8 cellular contexts compared by ENCODE assay signal in the genomic region with DNA sequence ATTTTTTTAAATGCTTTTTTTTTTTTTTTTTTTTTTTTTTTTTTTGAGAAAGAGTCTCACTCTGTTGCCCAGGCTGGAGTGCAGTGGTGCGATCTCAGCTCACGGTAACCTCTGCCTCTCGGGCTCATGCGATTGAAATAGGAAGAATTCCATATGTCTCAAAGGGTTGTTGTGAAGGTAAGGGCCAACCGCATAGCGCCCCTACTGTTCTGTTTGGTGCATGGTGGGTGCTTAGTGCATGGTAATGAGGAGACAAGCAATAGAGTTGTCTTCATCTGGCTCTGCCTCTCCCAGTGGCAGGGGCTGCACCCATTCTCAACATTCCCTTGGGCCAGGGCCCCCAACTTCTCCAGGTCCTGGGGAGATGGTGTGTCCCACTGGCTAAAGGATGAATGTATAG.
DNase-seq lines count a peak whose midpoint lies in the region; ATAC-seq and TF ChIP-seq lines count a peak whose summit lies in the region.

No MANE protein-coding gene starts in this region.

- H3K4me1 Mint-ChIP-seq in activated naive CD4-positive, alpha-beta T cell treated with anti-CD3 and anti-CD28 coated beads, Interleukin-2, amount 10 ng/mL, durations not matched to agents 7 days and 5 days, result no peaks in the 10 kb centered on the region

- H3K4me2 ChIP-seq in PC-9, result no peak overlapping the region

- no peak overlapping the region for H3K27ac Mint-ChIP-seq in activated naive CD4-positive, alpha-beta T cell treated with anti-CD3 and anti-CD28 coated beads, Interleukin-2, amount 10 ng/mL, durations not matched to agents 7 days and 5 days

- CTCF ChIA-PET in PC-9 (lab: Charles Lee), result interaction anchor here (0.6 to 0.7 kb wide), 3 partner anchors 297 to 489 kb away, joined by 3 to 20 read pairs (median 15); no protein-coding TSS in a partner anchor
- CTCF ChIA-PET in activated naive CD4-positive, alpha-beta T cell treated with anti-CD3 and anti-CD28 coated beads, Interleukin-2, amount 10 ng/mL, durations not matched to agents 7 days and 5 days (lab: Charles Lee), result interaction anchor here (0.9 to 3.2 kb wide), 7 partner anchors 11 to 359 kb away, joined by 3 to 13 read pairs (median 4); no protein-coding TSS in a partner anchor

- H2AFZ ChIP-seq in PC-9, result no peak overlapping the region

- H3K4me3 ChIP-seq in GM12864 (ENCODE audit: low read depth, low read length) (no peak overlapping the region), PC-9 (no peak overlapping the region), lower leg skin (ENCODE audit: low read depth, poor library complexity, severe bottlenecking) (no peak overlapping the region)

- TF ChIP-seq CTCF in GM12864 (IDR thresholded peaks at IDR 0.05; ENCODE audit: low read depth, low read length, missing control alignments) (peak; percentile 81), PC-9 (conservative IDR thresholded peaks at IDR 0.05) (peak; percentile 70), lower leg skin (IDR thresholded peaks at IDR 0.05) (no peak)

- POLR2A ChIA-PET in PC-9 (lab: Charles Lee; ENCODE audit: unreplicated experiment), result no interaction called here

- H3K36me3 ChIP-seq in PC-9 (ENCODE audit: low read depth), result no peaks in the 10 kb centered on the region

- H3K9me3 ChIP-seq in PC-9 (ENCODE audit: insufficient read depth, low read depth), result no peaks in the 10 kb centered on the region

- no peaks in the 10 kb centered on the region for H3K36me3 Mint-ChIP-seq in activated naive CD4-positive, alpha-beta T cell treated with anti-CD3 and anti-CD28 coated beads, Interleukin-2, amount 10 ng/mL, durations not matched to agents 7 days and 5 days

- peaks cover 25% of the 10 kb centered on the region for H3K4me1 ChIP-seq in PC-9 (replicated peaks; ENCODE audit: insufficient read depth)

- H4K20me1 ChIP-seq in PC-9 (ENCODE audit: insufficient read depth), result no peaks in the 10 kb centered on the region

- WGBS in lower leg skin, 2 donors, result 16 to 21% methylated on average over 6 of the region's 6 CpGs

- no peaks in the 10 kb centered on the region for H3K9me3 Mint-ChIP-seq in activated naive CD4-positive, alpha-beta T cell treated with anti-CD3 and anti-CD28 coated beads, Interleukin-2, amount 10 ng/mL, durations not matched to agents 7 days and 5 days

- H3K27ac ChIP-seq in PC-9, result no peak overlapping the region

- no peak overlapping the region for H3K4me3 Mint-ChIP-seq in activated naive CD4-positive, alpha-beta T cell treated with anti-CD3 and anti-CD28 coated beads, Interleukin-2, amount 10 ng/mL, durations not matched to agents 7 days and 5 days

- DNase-seq in GM12864 (ENCODE audit: low read depth) (peak; percentile 26), PC-9 (no peak), left lobe of liver (ENCODE audit: low spot score) (no peak), NCI-H1436 treated with DMSO at 0.1 percent for 48 hours (lab: John Stamatoyannopoulos, UW) (no peak), lower leg skin (ENCODE audit: low spot score in 2 of 2) (no peak), GM19240 (ENCODE audit: insufficient read length, low spot score) (no peak)
- peak; percentile 61 for DNase-seq in activated naive CD4-positive, alpha-beta T cell treated with anti-CD3 and anti-CD28 coated beads, Interleukin-2, amount 10 ng/mL, durations not matched to agents 7 days and 5 days

- no peaks in the 10 kb centered on the region for H3K9me2 ChIP-seq in PC-9 (ENCODE audit: insufficient read depth)

- no peaks in the 10 kb centered on the region for H3K27me3 ChIP-seq in PC-9 (ENCODE audit: insufficient read depth, low read depth)

- intact Hi-C loops in PC-9 (cut with micrococcal nuclease; ENCODE audit: unreplicated experiment), result no loop called here
- intact Hi-C loops in lower leg skin (cut with DNase I; ENCODE audit: low total_unique reads), result no loop called here

- TF ChIP-seq POLR2A in lower leg skin (IDR thresholded peaks at IDR 0.05), result no peak

- BruUV-seq in PC-9 (replicated peaks; lab: Mats Ljungman, UMichigan), result no TSS peak

- ATAC-seq in HG02973 (IDR thresholded peaks at IDR 0.05; ENCODE audit: unreplicated experiment) (peak; percentile 72), left lobe of liver (peak; percentile 72)

- no peaks in the 10 kb centered on the region for H3K79me2 ChIP-seq in PC-9 (ENCODE audit: low read depth)

- peaks cover 22% of the 10 kb centered on the region for H3F3A ChIP-seq in PC-9 (ENCODE audit: insufficient read depth, low read depth)

- H3K27me3 Mint-ChIP-seq in activated naive CD4-positive, alpha-beta T cell treated with anti-CD3 and anti-CD28 coated beads, Interleukin-2, amount 10 ng/mL, durations not matched to agents 7 days and 5 days, result peaks cover 15% of the 10 kb centered on the region

Comparison
In these comparisons a context has a peak if more than half of its experiments do, and no peak if none do; other contexts are left out.
1. DNase-seq: peak in GM12864 (single experiment) and activated naive CD4-positive, alpha-beta T cell treated with anti-CD3 and anti-CD28 coated beads, Interleukin-2, amount 10 ng/mL, durations not matched to agents 7 days and 5 days (single experiment); none in PC-9 (0 of 2), left lobe of liver (single experiment), NCI-H1436 treated with DMSO at 0.1 percent for 48 hours (single experiment), lower leg skin (0 of 2) and GM19240 (single experiment).
2. CTCF ChIP-seq: peak in GM12864 (single experiment) and PC-9 (single experiment); none in lower leg skin (0 of 3).